In genomic region chr22:22882033-22882717, GRCh38 we compare ENCODE assay signal across 14 cellular contexts. TPM values are rescaled to one million over a fixed set of nuclear protein-coding genes. Genes with fewer than 3 reads are reported as not detected.
A peak's percentile ranks its signal among the peaks of the same experiment; 100 is the strongest.
DNase-seq lines count a peak whose midpoint lies in the region; ATAC-seq lines count a peak whose summit lies in the region.
"Had no signal": no experiment of that assay in that cellular context is flagged by ENCODE, and none has a peak within 500 bp of the region (broad histone marks: within the 10 kb centered on the region; RNA-seq: fewer than 3 reads in every experiment).

No MANE protein-coding gene starts in this region.

- no peaks in the 10 kb centered on the region for H3K27me3 Mint-ChIP-seq in naive B cell

- H3K9me3 Mint-ChIP-seq in naive B cell = no peaks in the 10 kb centered on the region

- peaks cover 81 to 96% (median 92%) of the 10 kb centered on the region in 3 donors for H3K4me1 Mint-ChIP-seq in naive B cell

- ATAC-seq in naive B cell (ENCODE audit: low read depth in 2 of 2) = no peak
- no peak for ATAC-seq in activated CD4-positive, CD25-positive, alpha-beta regulatory T cell treated with anti-CD3 and anti-CD28 coated beads, Interleukin-2, amount 50 U/mL, for 24 hours

- H3K36me3 ChIP-seq in H7 (replicated peaks; ENCODE audit: control insufficient read depth, insufficient read depth, low read length) = no peaks in the 10 kb centered on the region
- H3K36me3 ChIP-seq: brain microvascular endothelial cell had no signal

- H3K36me3 Mint-ChIP-seq in naive B cell = no peaks in the 10 kb centered on the region

- peak overlapping the region; percentile 3 to 85 (median 67) for H3K4me3 Mint-ChIP-seq in naive B cell

- DNase-seq in NCI-H2029 (lab: John Stamatoyannopoulos, UW) = peak; percentile 17
- no peak for DNase-seq in NCI-H2029 treated with DMSO at 0.1 percent for 48 hours (lab: John Stamatoyannopoulos, UW)
- peak; percentile 61 for DNase-seq in H7
- peak; percentile 45 for DNase-seq in UCSD-AML1 (lab: John Stamatoyannopoulos, UW; ENCODE audit: unreplicated experiment)
- DNase-seq in naive B cell = no peak
- DNase-seq in kidney glomerular epithelial cell (lab: John Stamatoyannopoulos, UW) = no peak
- no peak for DNase-seq in effector CD4-positive, alpha-beta T cell
- DNase-seq: brain microvascular endothelial cell, NCI-H1048, right cardiac atrium, SHP77 had no signal

- H3K4me3 ChIP-seq in H7 (ENCODE audit: insufficient read depth, low read depth, low read length) = no peak overlapping the region
- H3K4me3 ChIP-seq: lung had no signal

- H3K27me3 ChIP-seq in H7 (ENCODE audit: control insufficient read depth, insufficient read depth, low read length) = peaks cover 2% of the 10 kb centered on the region; the same call in 1 of the 2 replicates

- peak overlapping the region in 5 of 6 donors; percentile 87 to 97 (median 96) for H3K27ac Mint-ChIP-seq in naive B cell

RNA-seq across cellular contexts. Expression of gene IGLL5, which starts 5.4 kb away (rescaled TPM):
- not detected in 2 replicates for total RNA-seq in H7 (2014; rRNA removed; shearing (Covaris generic))
- 100 to 1,000 TPM; 233 to 640 (median 475) TPM for polyA plus RNA-seq in naive B cell (ENCODE audit: low read depth in 6 of 6)
- total RNA-seq: A172 had no signal
- polyA plus RNA-seq: right cardiac atrium had no signal

Comparison
In these comparisons a context has a peak if more than half of its experiments do, and no peak if none do; other contexts are left out.
1. DNase-seq: peak in NCI-H2029 (single experiment), H7 (single experiment) and UCSD-AML1 (single experiment); none in NCI-H2029 treated with DMSO at 0.1 percent for 48 hours (single experiment), naive B cell (single experiment), kidney glomerular epithelial cell (single experiment) and effector CD4-positive, alpha-beta T cell (single experiment).